ENCODE assay signal across 8 cellular contexts in genomic region chr10:23994459-23995046, GRCh38.
DNase-seq lines count a peak whose midpoint lies in the region; ATAC-seq and TF ChIP-seq lines count a peak whose summit lies in the region.

No MANE protein-coding gene starts in this region.

- intact Hi-C loops in posterior vena cava (cut with DNase I): loop anchor here (5.0 to 10.0 kb wide), 5 partner anchors 203 to 998 kb away; no protein-coding TSS in a partner anchor

- peak; percentile 37 for TF ChIP-seq CTCF in SU-DHL-6 (IDR thresholded peaks at IDR 0.05; ENCODE audit: insufficient read depth, low read length, poor library complexity, severe bottlenecking)

- no peaks in the 10 kb centered on the region for H3K9me3 ChIP-seq in SU-DHL-6 (ENCODE audit: insufficient read depth, low read length)

- H3F3A ChIP-seq in SU-DHL-6 (ENCODE audit: insufficient read depth): no peaks in the 10 kb centered on the region

- H3K9ac ChIP-seq in SU-DHL-6 (ENCODE audit: low read length): no peak overlapping the region

- H3K4me3 ChIP-seq in SU-DHL-6 (ENCODE audit: insufficient read depth, low read length, poor library complexity, severe bottlenecking): no peak overlapping the region

- H3K4me2 ChIP-seq in SU-DHL-6 (ENCODE audit: low read depth, low read length, poor library complexity, severe bottlenecking): no peak overlapping the region

- H4K20me1 ChIP-seq in SU-DHL-6 (ENCODE audit: low read depth, low read length): no peaks in the 10 kb centered on the region

- no peak overlapping the region for H3K27ac ChIP-seq in SU-DHL-6 (ENCODE audit: low read depth, low read length)

- no peaks in the 10 kb centered on the region for H3K9me2 ChIP-seq in SU-DHL-6 (replicated peaks; ENCODE audit: insufficient read depth, low read length)

- H3K79me2 ChIP-seq in SU-DHL-6 (ENCODE audit: insufficient read depth, low read length): no peaks in the 10 kb centered on the region

- no peaks in the 10 kb centered on the region for H3K27me3 ChIP-seq in SU-DHL-6 (ENCODE audit: low read length)

- peak; percentile 79 for ATAC-seq in GM18858 (IDR thresholded peaks at IDR 0.05; ENCODE audit: unreplicated experiment)

- H2AFZ ChIP-seq in SU-DHL-6 (ENCODE audit: low read depth, low read length, severe bottlenecking): no peak overlapping the region

- DNase-seq in CMK (ENCODE audit: low read depth) (peak; percentile 52), HS-27A (ENCODE audit: low read depth) (peak; percentile 11), fibroblast of peridontal ligament (ENCODE audit: extremely low read depth) (peak; percentile 58), non-pigmented ciliary epithelial cell (ENCODE audit: low read depth) (peak; percentile 18), posterior vena cava (ENCODE audit: low spot score) (no peak)
- no peak for DNase-seq in effector CD4-positive, alpha-beta T cell

- H3K36me3 ChIP-seq in SU-DHL-6 (ENCODE audit: low read length): no peaks in the 10 kb centered on the region

Comparison
In these comparisons a context has a peak if more than half of its experiments do, and no peak if none do; other contexts are left out.
1. DNase-seq: peak in CMK (single experiment), HS-27A (single experiment), fibroblast of peridontal ligament (single experiment) and non-pigmented ciliary epithelial cell (single experiment); none in posterior vena cava (single experiment) and effector CD4-positive, alpha-beta T cell (single experiment).